ENCODE assay signal across 9 cellular contexts in the genomic region with DNA sequence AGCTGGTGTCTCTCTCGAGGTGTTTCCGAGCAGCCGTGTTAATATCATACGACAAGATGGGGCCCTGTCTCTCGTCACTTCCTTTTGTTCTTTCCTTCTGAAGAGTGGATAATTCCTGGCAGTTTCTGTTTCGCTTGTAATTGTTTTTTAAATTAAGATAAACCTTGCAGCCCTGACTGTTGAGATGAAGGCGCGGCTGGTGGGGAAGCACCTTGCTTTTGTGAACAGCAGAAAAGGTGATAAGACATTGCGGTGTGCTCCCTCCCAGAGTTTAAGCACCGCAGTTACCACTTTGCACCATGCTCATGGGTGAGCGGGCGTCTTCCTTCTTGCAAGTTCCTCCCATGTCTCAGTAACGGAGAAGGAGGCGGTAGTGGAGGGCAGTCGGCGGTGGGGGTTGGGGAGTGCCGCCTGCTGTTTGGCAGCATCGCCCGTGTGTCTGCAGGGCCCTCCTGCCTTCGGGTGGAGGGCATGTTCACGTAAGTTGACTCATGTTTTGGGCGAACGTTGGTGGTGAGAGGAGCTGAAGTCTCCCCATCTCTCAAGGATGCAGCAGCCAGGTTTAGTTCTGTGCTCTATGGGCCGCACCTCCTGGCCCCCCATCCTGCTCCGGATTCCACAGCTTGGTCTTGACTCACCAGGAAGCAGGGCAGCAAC.
DNase-seq lines count a peak whose midpoint lies in the region; ATAC-seq and TF ChIP-seq lines count a peak whose summit lies in the region.
"Had no signal": no experiment of that assay in that cellular context is flagged by ENCODE, and none has a peak within 500 bp of the region (broad histone marks: within the 10 kb centered on the region; RNA-seq: fewer than 3 reads in every experiment).

No MANE protein-coding gene starts in this region.

- TF ChIP-seq CTCF in GM10248 (IDR thresholded peaks at IDR 0.05; ENCODE audit: control extremely low read depth, extremely low read depth, low read depth, missing control alignments), result no peak

- CTCF ChIA-PET in GM10248 (lab: Yijun Ruan, JAX), result interaction anchor here (1.3 kb wide), 1 partner anchor 8 kb away, joined by 3 read pairs; no protein-coding TSS in a partner anchor

- peak overlapping the region; percentile 81 for H3K4me3 Mint-ChIP-seq in activated T-cell treated with anti-CD3 and anti-CD28 coated beads, Interleukin-2, amount 50 U/mL, for 4 hours
- H3K4me3 Mint-ChIP-seq in immature natural killer cell, result peak overlapping the region; percentile 83 to 92 (median 86)
- H3K4me3 Mint-ChIP-seq: activated B cell treated with CpG ODN at 0.5 μM for 24 hours had no signal

- no peaks in the 10 kb centered on the region for H3K36me3 Mint-ChIP-seq in activated T-cell treated with anti-CD3 and anti-CD28 coated beads, Interleukin-2, amount 50 U/mL, for 4 hours (ENCODE audit: insufficient read depth)
- no peaks in the 10 kb centered on the region for H3K36me3 Mint-ChIP-seq in immature natural killer cell

- H3K27ac Mint-ChIP-seq in immature natural killer cell, result peak overlapping the region; percentile 91 to 96 (median 93)
- H3K27ac Mint-ChIP-seq: activated B cell treated with CpG ODN at 0.5 μM for 24 hours had no signal

- H3K4me1 Mint-ChIP-seq in activated T-cell treated with anti-CD3 and anti-CD28 coated beads, Interleukin-2, amount 50 U/mL, for 4 hours (ENCODE audit: low read depth), result peaks cover 17% of the 10 kb centered on the region
- peaks cover 19 to 23% of the 10 kb centered on the region in 2 donors for H3K4me1 Mint-ChIP-seq in immature natural killer cell
- H3K4me1 Mint-ChIP-seq: activated B cell treated with CpG ODN at 0.5 μM for 24 hours had no signal

- DNase-seq in OCI-M1 (lab: John Stamatoyannopoulos, UW) (peak; percentile 44), immature natural killer cell (peak; percentile 68 to 77 (median 72)), GM10248 (ENCODE audit: extremely low spot score) (no peak), KG1 (lab: John Stamatoyannopoulos, UW) (no peak), OCI-M2 (lab: John Stamatoyannopoulos, UW; ENCODE audit: unreplicated experiment) (no peak)
- DNase-seq in activated T-cell treated with anti-CD3 and anti-CD28 coated beads, Interleukin-2, amount 50 U/mL, for 4 hours, result no peak
- DNase-seq in stimulated activated CD8-positive, alpha-beta memory T cell treated with anti-CD3 and anti-CD28 coated beads, Interleukin-12 subunit alpha, Interleukin-12 subunit beta, amount 100 ng/mL, for 4 hours (ENCODE audit: low read depth), result peak; percentile 4
- DNase-seq: activated B cell treated with CpG ODN at 0.5 μM for 24 hours had no signal

- H3K9me3 Mint-ChIP-seq in activated T-cell treated with anti-CD3 and anti-CD28 coated beads, Interleukin-2, amount 50 U/mL, for 4 hours, result no peaks in the 10 kb centered on the region
- peaks cover 0 to 3% (median 0%) of the 10 kb centered on the region in 6 donors for H3K9me3 Mint-ChIP-seq in immature natural killer cell
- H3K9me3 Mint-ChIP-seq: activated B cell treated with CpG ODN at 0.5 μM for 24 hours had no signal

- H3K27me3 Mint-ChIP-seq in activated T-cell treated with anti-CD3 and anti-CD28 coated beads, Interleukin-2, amount 50 U/mL, for 4 hours (ENCODE audit: low read depth), result no peaks in the 10 kb centered on the region
- H3K27me3 Mint-ChIP-seq in immature natural killer cell (ENCODE audit: low read depth in 3 of 3), result peaks cover 3 to 9% (median 3%) of the 10 kb centered on the region in 3 donors
- H3K27me3 Mint-ChIP-seq: activated B cell treated with CpG ODN at 0.5 μM for 24 hours had no signal

- ATAC-seq in activated T-cell treated with anti-CD3 and anti-CD28 coated beads, Interleukin-2, amount 50 U/mL, for 4 hours, result peak; percentile 76 to 79
- ATAC-seq in HG03439 (IDR thresholded peaks at IDR 0.05; ENCODE audit: unreplicated experiment), result no peak

- POLR2A ChIA-PET in GM10248 (lab: Yijun Ruan, JAX), result no interaction called here

Comparison
In these comparisons a context has a peak if more than half of its experiments do, and no peak if none do; other contexts are left out.
1. DNase-seq: peak in OCI-M1 (single experiment), immature natural killer cell (3 of 3) and stimulated activated CD8-positive, alpha-beta memory T cell treated with anti-CD3 and anti-CD28 coated beads, Interleukin-12 subunit alpha, Interleukin-12 subunit beta, amount 100 ng/mL, for 4 hours (single experiment); none in activated T-cell treated with anti-CD3 and anti-CD28 coated beads, Interleukin-2, amount 50 U/mL, for 4 hours (single experiment), GM10248 (single experiment), KG1 (single experiment) and OCI-M2 (single experiment).